1 cellular context compared by ENCODE assay signal in genomic region chr10:95278061-95278988, GRCh38.
TF ChIP-seq lines count a peak whose summit lies in the region.

No MANE protein-coding gene starts in this region.

TF ChIP-seq in HepG2, 621 proteins besides CTCF, POLR2A, EP300 and RAD21 (continued from another document and continues in another):
- TF ChIP-seq ZFP36 (IDR thresholded peaks at IDR 0.05; ENCODE audit: borderline replicate concordance, low read depth, low read length, partially characterized antibody) = no peak
- TF ChIP-seq SP140L (CRISPR knock-in tag; IDR thresholded peaks at IDR 0.05; ENCODE audit: borderline replicate concordance) = no peak
- TF ChIP-seq ZNF891 (CRISPR knock-in tag; IDR thresholded peaks at IDR 0.05) = no peak
- TF ChIP-seq SIX1 (CRISPR knock-in tag; IDR thresholded peaks at IDR 0.05; ENCODE audit: borderline replicate concordance) = peak; percentile 83
- no peak; the same call in 1 of the 2 replicates for TF ChIP-seq MYC (CRISPR knock-in tag; IDR thresholded peaks at IDR 0.05; ENCODE audit: borderline replicate concordance)
- TF ChIP-seq, protein P1, sequence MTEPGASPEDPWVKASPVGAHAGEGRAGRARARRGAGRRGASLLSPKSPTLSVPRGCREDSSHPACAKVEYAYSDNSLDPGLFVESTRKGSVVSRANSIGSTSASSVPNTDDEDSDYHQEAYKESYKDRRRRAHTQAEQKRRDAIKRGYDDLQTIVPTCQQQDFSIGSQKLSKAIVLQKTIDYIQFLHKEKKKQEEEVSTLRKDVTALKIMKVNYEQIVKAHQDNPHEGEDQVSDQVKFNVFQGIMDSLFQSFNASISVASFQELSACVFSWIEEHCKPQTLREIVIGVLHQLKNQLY (CRISPR knock-in tag; IDR thresholded peaks at IDR 0.05) = peak; percentile 69; the same call in 1 of the 2 replicates
- peak; percentile 66 for TF ChIP-seq ZNF574 (CRISPR knock-in tag; IDR thresholded peaks at IDR 0.05)
- TF ChIP-seq ATF6 (CRISPR knock-in tag; conservative IDR thresholded peaks at IDR 0.05) = no peak
- peak; percentile 88; the same call in 1 of the 2 replicates for TF ChIP-seq CEBPB (IDR thresholded peaks at IDR 0.05; ENCODE audit: borderline replicate concordance, low read depth, low read length)
- peak; percentile 60; the same call in 1 of the 2 replicates for TF ChIP-seq HIVEP1 (CRISPR knock-in tag; IDR thresholded peaks at IDR 0.05)
- peak; percentile 46; the same call in 1 of the 2 replicates for TF ChIP-seq ATF1 (CRISPR knock-in tag; IDR thresholded peaks at IDR 0.05)
- TF ChIP-seq SMC3 (IDR thresholded peaks at IDR 0.05; ENCODE audit: low read length) = no peak
- TF ChIP-seq EZH2 (conservative IDR thresholded peaks at IDR 0.05; ENCODE audit: low read depth, low read length) = no peak
- TF ChIP-seq, protein P2, sequence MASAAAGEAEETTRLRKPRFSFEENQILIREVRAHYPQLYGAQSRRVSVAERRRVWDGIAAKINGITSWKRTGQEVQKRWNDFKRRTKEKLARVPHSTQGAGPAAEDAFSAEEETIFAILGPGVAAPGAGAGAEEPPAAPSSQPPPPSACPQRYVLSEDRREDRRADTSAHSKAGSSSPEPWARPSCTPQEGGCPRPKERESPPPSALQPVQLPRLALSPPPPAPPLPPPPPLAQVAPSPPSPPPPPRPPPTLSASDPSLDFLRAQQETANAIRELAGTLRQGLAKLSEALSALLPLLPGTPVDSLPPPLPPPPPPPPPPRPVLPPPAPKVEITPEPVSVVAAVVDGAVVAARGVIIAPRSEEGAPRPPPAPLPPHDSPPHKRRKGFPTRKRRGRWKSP (CRISPR knock-in tag; IDR thresholded peaks at IDR 0.05) = peak; percentile 72; the same call in 1 of the 2 replicates
- TF ChIP-seq ZNF343 (CRISPR knock-in tag; IDR thresholded peaks at IDR 0.05) = no peak
- TF ChIP-seq DZIP1 (CRISPR knock-in tag; IDR thresholded peaks at IDR 0.05) = no peak
- no peak for TF ChIP-seq PHF8 (CRISPR knock-in tag; IDR thresholded peaks at IDR 0.05)
- TF ChIP-seq SIX4 (CRISPR knock-in tag; IDR thresholded peaks at IDR 0.05) = peak; percentile 96
- no peak for TF ChIP-seq HOXD1 (CRISPR knock-in tag; IDR thresholded peaks at IDR 0.05)
- TF ChIP-seq SP1 (IDR thresholded peaks at IDR 0.05) = no peak
- 0 out of 2 replicates have a peak, but pooled peaks have one; percentile 28 for TF ChIP-seq SP1 (CRISPR knock-in tag; IDR thresholded peaks at IDR 0.05)
- TF ChIP-seq HNRNPH1 (optimal IDR thresholded peaks at IDR 0.05; ENCODE audit: low read depth, low read length) = no peak
- TF ChIP-seq ZNF766 (CRISPR knock-in tag; IDR thresholded peaks at IDR 0.05; ENCODE audit: borderline replicate concordance) = no peak
- TF ChIP-seq, protein P3, sequence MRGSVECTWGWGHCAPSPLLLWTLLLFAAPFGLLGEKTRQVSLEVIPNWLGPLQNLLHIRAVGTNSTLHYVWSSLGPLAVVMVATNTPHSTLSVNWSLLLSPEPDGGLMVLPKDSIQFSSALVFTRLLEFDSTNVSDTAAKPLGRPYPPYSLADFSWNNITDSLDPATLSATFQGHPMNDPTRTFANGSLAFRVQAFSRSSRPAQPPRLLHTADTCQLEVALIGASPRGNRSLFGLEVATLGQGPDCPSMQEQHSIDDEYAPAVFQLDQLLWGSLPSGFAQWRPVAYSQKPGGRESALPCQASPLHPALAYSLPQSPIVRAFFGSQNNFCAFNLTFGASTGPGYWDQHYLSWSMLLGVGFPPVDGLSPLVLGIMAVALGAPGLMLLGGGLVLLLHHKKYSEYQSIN (CRISPR knock-in tag; IDR thresholded peaks at IDR 0.05; ENCODE audit: borderline replicate concordance) = no peak
- TF ChIP-seq ARID4A (CRISPR knock-in tag; IDR thresholded peaks at IDR 0.05; ENCODE audit: borderline replicate concordance) = peak; percentile 43; the same call in 1 of the 2 replicates
- 0 out of 2 replicates have a peak, but pooled peaks have one; percentile 46 for TF ChIP-seq BCL3 (CRISPR knock-in tag; IDR thresholded peaks at IDR 0.05)
- TF ChIP-seq ZBTB20 (CRISPR knock-in tag; IDR thresholded peaks at IDR 0.05; ENCODE audit: borderline replicate concordance, low read depth) = no peak
- TF ChIP-seq ZNF782 (CRISPR knock-in tag; IDR thresholded peaks at IDR 0.05; ENCODE audit: borderline replicate concordance) = no peak
- peak; percentile 78; the same call in 1 of the 2 replicates for TF ChIP-seq PHF21A (CRISPR knock-in tag; IDR thresholded peaks at IDR 0.05)
- 0 out of 2 replicates have a peak, but pooled peaks have one; percentile 39 for TF ChIP-seq ZSCAN29 (CRISPR knock-in tag; conservative IDR thresholded peaks at IDR 0.05)
- TF ChIP-seq ZNF746 (CRISPR knock-in tag; IDR thresholded peaks at IDR 0.05) = peak; percentile 78
- TF ChIP-seq KDM4B (CRISPR knock-in tag; IDR thresholded peaks at IDR 0.05) = peak; percentile 92
- TF ChIP-seq ZNF136 (CRISPR knock-in tag; IDR thresholded peaks at IDR 0.05; ENCODE audit: low read depth) = no peak
- no peak for TF ChIP-seq SPEN (CRISPR knock-in tag; IDR thresholded peaks at IDR 0.05; ENCODE audit: low read depth)
- no peak for TF ChIP-seq MXI1 (IDR thresholded peaks at IDR 0.05; ENCODE audit: borderline replicate concordance, low read depth, low read length)
- TF ChIP-seq CHD2 (IDR thresholded peaks at IDR 0.05; ENCODE audit: low read depth, low read length) = no peak
- TF ChIP-seq MLLT10 (CRISPR knock-in tag; IDR thresholded peaks at IDR 0.05) = no peak
- peak; percentile 65; the same call in 1 of the 2 replicates for TF ChIP-seq ETV5 (CRISPR knock-in tag; IDR thresholded peaks at IDR 0.05; ENCODE audit: borderline replicate concordance)
- TF ChIP-seq CCDC6 (CRISPR knock-in tag; IDR thresholded peaks at IDR 0.05) = peak; percentile 67; the same call in 1 of the 2 replicates
- no peak for TF ChIP-seq ZFYVE20 (CRISPR knock-in tag; IDR thresholded peaks at IDR 0.05; ENCODE audit: borderline replicate concordance, low read depth)
- 0 out of 2 replicates have a peak, but pooled peaks have one; percentile 13 for TF ChIP-seq RFXAP (CRISPR knock-in tag; IDR thresholded peaks at IDR 0.05; ENCODE audit: borderline replicate concordance)
- TF ChIP-seq, protein P4, sequence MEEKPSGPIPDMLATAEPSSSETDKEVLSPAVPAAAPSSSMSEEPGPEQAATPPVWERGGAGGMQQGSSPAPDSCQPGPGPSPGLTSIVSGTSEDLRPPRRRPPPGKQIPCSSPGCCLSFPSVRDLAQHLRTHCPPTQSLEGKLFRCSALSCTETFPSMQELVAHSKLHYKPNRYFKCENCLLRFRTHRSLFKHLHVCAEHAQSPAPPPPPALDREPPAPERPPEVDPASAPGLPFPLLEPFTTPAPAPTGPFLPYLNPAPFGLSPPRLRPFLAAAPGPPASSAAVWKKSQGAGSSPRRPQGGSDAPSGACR (CRISPR knock-in tag; IDR thresholded peaks at IDR 0.05) = no peak
- TF ChIP-seq MAFF (IDR thresholded peaks at IDR 0.05; ENCODE audit: low read depth, low read length) = no peak
- no peak for TF ChIP-seq SAFB2 (CRISPR knock-in tag; IDR thresholded peaks at IDR 0.05; ENCODE audit: borderline replicate concordance, low read depth)
- no peak for TF ChIP-seq ZFP36L2 (CRISPR knock-in tag; IDR thresholded peaks at IDR 0.05)
- TF ChIP-seq ZNF691 (CRISPR knock-in tag; IDR thresholded peaks at IDR 0.05; ENCODE audit: borderline replicate concordance, low read depth) = 0 out of 2 replicates have a peak, but pooled peaks have one; percentile 23
